Comparison of ENCODE assay signal across 1 cellular context in genomic region chr6:11931296-11932035, GRCh38.
TF ChIP-seq lines count a peak whose summit lies in the region.

No MANE protein-coding gene starts in this region.

TF ChIP-seq in K562, 482 proteins besides CTCF, POLR2A, EP300 and RAD21 (continued from another document and continues in another):
- TF ChIP-seq CUX1 (CRISPR knock-in tag; IDR thresholded peaks at IDR 0.05) (peak; percentile 1; the same call in 1 of the 2 replicates), STAT5A (IDR thresholded peaks at IDR 0.05; ENCODE audit: borderline replicate concordance, low read length) (peak; percentile 97), MNT (conservative IDR thresholded peaks at IDR 0.05) (peak; percentile 52 to 59; a peak in 3 of 4 replicates), MTA1 (IDR thresholded peaks at IDR 0.05; ENCODE audit: borderline replicate concordance) (0 out of 2 replicates have a peak, but pooled peaks have one; percentile 38), RBFOX2 (IDR thresholded peaks at IDR 0.05; ENCODE audit: low read depth, low read length) (peak; percentile 68), FOXA3 (CRISPR knock-in tag; conservative IDR thresholded peaks at IDR 0.05 in 1 of 2, IDR thresholded peaks at IDR 0.05 in 1 of 2) (peak in 1 of 2 experiments; percentile 11; a peak in 1 of 4 replicates), ZNF589 (CRISPR knock-in tag; IDR thresholded peaks at IDR 0.05; ENCODE audit: low read depth) (peak; percentile 83), ILF3 (IDR thresholded peaks at IDR 0.05; ENCODE audit: borderline replicate concordance) (peak; percentile 95; the same call in 1 of the 2 replicates), NR2F6 (CRISPR knock-in tag; IDR thresholded peaks at IDR 0.05) (no peak), ZNF740 (CRISPR knock-in tag; IDR thresholded peaks at IDR 0.05) (no peak), ZNF740 (tag; IDR thresholded peaks at IDR 0.05) (no peak), ETV5 (CRISPR knock-in tag; IDR thresholded peaks at IDR 0.05; ENCODE audit: low read depth) (0 out of 2 replicates have a peak, but pooled peaks have one; percentile 29), HDAC2 (IDR thresholded peaks at IDR 0.05) (peak; percentile 78; the same call in 1 of the 2 replicates), TEAD4 (IDR thresholded peaks at IDR 0.05; ENCODE audit: low read length) (peak; percentile 98), TEAD4 (CRISPR knock-in tag; IDR thresholded peaks at IDR 0.05; ENCODE audit: borderline replicate concordance) (no peak), ZNF586 (CRISPR knock-in tag; conservative IDR thresholded peaks at IDR 0.05) (no peak), THAP12 (CRISPR knock-in tag; IDR thresholded peaks at IDR 0.05) (no peak), GMEB1 (CRISPR knock-in tag; IDR thresholded peaks at IDR 0.05) (no peak), CREB3 (tag; conservative IDR thresholded peaks at IDR 0.05; ENCODE audit: low read depth) (peak; percentile 62; the same call in 1 of the 2 replicates), ZNF253 (CRISPR knock-in tag; conservative IDR thresholded peaks at IDR 0.05) (no peak), MYNN (IDR thresholded peaks at IDR 0.05) (peak; percentile 76; the same call in 1 of the 2 replicates), MYNN (CRISPR knock-in tag; IDR thresholded peaks at IDR 0.05) (no peak), TEAD1 (CRISPR knock-in tag; IDR thresholded peaks at IDR 0.05) (0 out of 4 replicates have a peak, but pooled peaks of 1 of the 2 experiments have one; percentile 35), ZNF57 (CRISPR knock-in tag; IDR thresholded peaks at IDR 0.05) (no peak), GATAD2B (IDR thresholded peaks at IDR 0.05; ENCODE audit: borderline replicate concordance) (peak; percentile 97; the same call in 1 of the 2 replicates), GTF2E2 (tag; IDR thresholded peaks at IDR 0.05) (peak; percentile 88; the same call in 1 of the 2 replicates), KLF13 (tag; IDR thresholded peaks at IDR 0.05; ENCODE audit: borderline replicate concordance, low read depth) (peak; percentile 40), FOSL1 (tag; conservative IDR thresholded peaks at IDR 0.05) (peak; percentile 98), POLR2G (IDR thresholded peaks at IDR 0.05; ENCODE audit: low read depth, low read length) (peak; percentile 51; the same call in 1 of the 2 replicates), NR4A1 (CRISPR knock-in tag; IDR thresholded peaks at IDR 0.05) (no peak), NR4A1 (tag; IDR thresholded peaks at IDR 0.05) (peak; percentile 82), CCAR2 (IDR thresholded peaks at IDR 0.05; ENCODE audit: low read depth, low read length) (no peak), NFATC3 (IDR thresholded peaks at IDR 0.05) (peak; percentile 97), XRCC5 (IDR thresholded peaks at IDR 0.05; ENCODE audit: low read depth, low read length) (no peak), KDM5B (IDR thresholded peaks at IDR 0.05; ENCODE audit: insufficient replicate concordance, low read depth, low read length) (peak; percentile 44), TCF3 (CRISPR knock-in tag; IDR thresholded peaks at IDR 0.05) (peak; percentile 97), GTF3C2 (IDR thresholded peaks at IDR 0.05; ENCODE audit: borderline replicate concordance, extremely low read depth, insufficient read length) (no peak), HNRNPUL1 (IDR thresholded peaks at IDR 0.05; ENCODE audit: low read length) (0 out of 2 replicates have a peak, but pooled peaks have one; percentile 23), SIN3A (IDR thresholded peaks at IDR 0.05; ENCODE audit: borderline replicate concordance in 2 of 2, control insufficient read depth in 1 of 2, low read depth in 2 of 2, low read length in 2 of 2) (no peak), ZNF384 (IDR thresholded peaks at IDR 0.05; ENCODE audit: low read depth, low read length) (peak; percentile 88), HMG20B (CRISPR knock-in tag; IDR thresholded peaks at IDR 0.05) (no peak), ZBTB33 (CRISPR knock-in tag; IDR thresholded peaks at IDR 0.05) (peak; percentile 55; the same call in 1 of the 2 replicates), CTBP1 (IDR thresholded peaks at IDR 0.05; ENCODE audit: borderline replicate concordance) (peak; percentile 94), LCOR (CRISPR knock-in tag; IDR thresholded peaks at IDR 0.05) (peak; percentile 88)
